8 cellular contexts compared by ENCODE assay signal in genomic region chr22:20115691-20116375, GRCh38. TPM values are rescaled to one million over a fixed set of nuclear protein-coding genes. Genes with fewer than 3 reads are reported as not detected.
DNase-seq lines count a peak whose midpoint lies in the region; ATAC-seq and TF ChIP-seq lines count a peak whose summit lies in the region.

RANBP1 (plus strand) TSS chr22:20116104; CDS start chr22:20116185, 81 bp downstream.

- H3K4me1 ChIP-seq in mesenchymal stem cell (ENCODE audit: control insufficient read depth, insufficient read depth, low read depth, low read length) (peaks cover 33% of the 10 kb centered on the region), upper lobe of right lung (peaks cover 25% of the 10 kb centered on the region)

- H3K4me1 Mint-ChIP-seq in activated naive CD4-positive, alpha-beta T cell treated with anti-CD3 and anti-CD28 coated beads, Interleukin-2, amount 50 U/mL, for 24 hours = peaks cover 36% of the 10 kb centered on the region

- peaks cover 39% of the 10 kb centered on the region for H3K79me1 ChIP-seq in mesenchymal stem cell (replicated peaks; ENCODE audit: low read length, poor library complexity, severe bottlenecking)

- peak within 1 kb of the TSS; percentile 96 for H4K91ac ChIP-seq in mesenchymal stem cell (ENCODE audit: low read length)

- H3K9ac ChIP-seq in mesenchymal stem cell (ENCODE audit: low read length) = peak within 1 kb of the TSS; percentile 98

- H3K36me3 ChIP-seq in mesenchymal stem cell (ENCODE audit: control insufficient read depth in 1 of 2, insufficient read depth in 2 of 2, low read depth in 1 of 2, low read length in 2 of 2) (peaks cover 64 to 73% of the 10 kb centered on the region in 2 experiments), upper lobe of right lung (peaks cover 60% of the 10 kb centered on the region)

- peak within 1 kb of the TSS; percentile 31 to 71 for H2BK12ac ChIP-seq in mesenchymal stem cell (ENCODE audit: low read length in 2 of 2)

- H3K23ac ChIP-seq in mesenchymal stem cell (ENCODE audit: low read length in 2 of 2) = peak within 1 kb of the TSS in 1 of 2 experiments; percentile 66

- H4K8ac ChIP-seq in mesenchymal stem cell (ENCODE audit: low read length) = peak within 1 kb of the TSS; percentile 99

- peak within 1 kb of the TSS; percentile 98 for H3K4me3 ChIP-seq in choroid plexus epithelial cell (ENCODE audit: low read depth, low read length)
- H3K4me3 ChIP-seq in mesenchymal stem cell (ENCODE audit: insufficient read depth in 1 of 2, low read depth in 1 of 2, low read length in 2 of 2) = peak within 1 kb of the TSS; percentile 96
- H3K4me3 ChIP-seq in upper lobe of right lung = peak within 1 kb of the TSS; percentile 91

- H2AK5ac ChIP-seq in mesenchymal stem cell (ENCODE audit: low read length, severe bottlenecking) = peak within 1 kb of the TSS; percentile 79

- intact Hi-C loops in upper lobe of right lung (cut with DNase I) = no loop called here

- H3K27me3 ChIP-seq in mesenchymal stem cell (ENCODE audit: control insufficient read depth in 1 of 2, insufficient read depth in 1 of 2, low read length in 2 of 2) (no peaks in the 10 kb centered on the region), upper lobe of right lung (no peaks in the 10 kb centered on the region)

- H3K4ac ChIP-seq in mesenchymal stem cell (ENCODE audit: low read depth in 1 of 2, low read length in 2 of 2) = peak within 1 kb of the TSS; percentile 89 to 96

- WGBS in mesenchymal stem cell = 91% methylated on average over 30 of the region's 30 CpGs

- H3K14ac ChIP-seq in mesenchymal stem cell (ENCODE audit: low read length in 2 of 2) = peak within 1 kb of the TSS; percentile 87 to 98

- TF ChIP-seq CTCF in choroid plexus epithelial cell (conservative IDR thresholded peaks at IDR 0.05; ENCODE audit: low read depth, low read length) (no peak), upper lobe of right lung (IDR thresholded peaks at IDR 0.05) (no peak)

- peak within 1 kb of the TSS; percentile 85 for H2AFZ ChIP-seq in mesenchymal stem cell (ENCODE audit: low read depth, low read length)

- H3K27ac Mint-ChIP-seq in activated naive CD4-positive, alpha-beta T cell treated with anti-CD3 and anti-CD28 coated beads, Interleukin-2, amount 50 U/mL, for 24 hours = peak within 1 kb of the TSS; percentile 97

- peak within 1 kb of the TSS; percentile 96 for H3K18ac ChIP-seq in mesenchymal stem cell (ENCODE audit: low read depth in 1 of 2, low read length in 2 of 2)

- peak within 1 kb of the TSS; percentile 98 for H2BK120ac ChIP-seq in mesenchymal stem cell (ENCODE audit: low read depth, low read length)

- no peaks in the 10 kb centered on the region for H3K27me3 Mint-ChIP-seq in activated naive CD4-positive, alpha-beta T cell treated with anti-CD3 and anti-CD28 coated beads, Interleukin-2, amount 50 U/mL, for 24 hours

- H2BK5ac ChIP-seq in mesenchymal stem cell (ENCODE audit: low read depth, low read length, poor library complexity, severe bottlenecking) = peak within 1 kb of the TSS; percentile 77

- peak within 1 kb of the TSS; percentile 78 for H2BK15ac ChIP-seq in mesenchymal stem cell (ENCODE audit: low read depth, poor library complexity, severe bottlenecking)

- peak within 1 kb of the TSS; percentile 98 for H3K4me2 ChIP-seq in mesenchymal stem cell (ENCODE audit: low read length, poor library complexity, severe bottlenecking)

- peak within 1 kb of the TSS; percentile 57 for H3K27ac ChIP-seq in mesenchymal stem cell (ENCODE audit: low read length, poor library complexity, severe bottlenecking)
- peak within 1 kb of the TSS; percentile 91 for H3K27ac ChIP-seq in upper lobe of right lung

- no peaks in the 10 kb centered on the region for H3K9me3 ChIP-seq in mesenchymal stem cell (ENCODE audit: control insufficient read depth, low read length)
- no peaks in the 10 kb centered on the region for H3K9me3 ChIP-seq in upper lobe of right lung

- peaks cover 12% of the 10 kb centered on the region for H3K36me3 Mint-ChIP-seq in activated naive CD4-positive, alpha-beta T cell treated with anti-CD3 and anti-CD28 coated beads, Interleukin-2, amount 50 U/mL, for 24 hours

- DNase-seq in activated naive CD4-positive, alpha-beta T cell treated with anti-CD3 and anti-CD28 coated beads, Interleukin-2, amount 50 U/mL, for 16 hours = no peak
- no peak for DNase-seq in choroid plexus epithelial cell (ENCODE audit: low read depth)
- no peak for DNase-seq in mesenchymal stem cell
- DNase-seq in upper lobe of right lung = peak; percentile 64

- no peak for ATAC-seq in upper lobe of right lung
- no peak for ATAC-seq in HG03108 (IDR thresholded peaks at IDR 0.05; ENCODE audit: unreplicated experiment)
- no peak for ATAC-seq in HG02884 (IDR thresholded peaks at IDR 0.05; ENCODE audit: unreplicated experiment)
- ATAC-seq in GM21360 (IDR thresholded peaks at IDR 0.05; ENCODE audit: unreplicated experiment) = no peak

- no peaks in the 10 kb centered on the region for H3K9me3 Mint-ChIP-seq in activated naive CD4-positive, alpha-beta T cell treated with anti-CD3 and anti-CD28 coated beads, Interleukin-2, amount 50 U/mL, for 24 hours

- peak within 1 kb of the TSS; percentile 90 for H3K4me3 Mint-ChIP-seq in activated naive CD4-positive, alpha-beta T cell treated with anti-CD3 and anti-CD28 coated beads, Interleukin-2, amount 50 U/mL, for 24 hours

RNA-seq across cellular contexts. Expression of gene RANBP1, which starts in this region (rescaled TPM):
- polyA plus RNA-seq in mesenchymal stem cell (2013, experiment 1 of 2) = 126 TPM
- polyA plus RNA-seq in mesenchymal stem cell (2013, experiment 2 of 2) = 125 TPM
- 53.0 TPM for total RNA-seq in upper lobe of right lung
